Comparison of ENCODE assay signal across 9 cellular contexts in the genomic region with DNA sequence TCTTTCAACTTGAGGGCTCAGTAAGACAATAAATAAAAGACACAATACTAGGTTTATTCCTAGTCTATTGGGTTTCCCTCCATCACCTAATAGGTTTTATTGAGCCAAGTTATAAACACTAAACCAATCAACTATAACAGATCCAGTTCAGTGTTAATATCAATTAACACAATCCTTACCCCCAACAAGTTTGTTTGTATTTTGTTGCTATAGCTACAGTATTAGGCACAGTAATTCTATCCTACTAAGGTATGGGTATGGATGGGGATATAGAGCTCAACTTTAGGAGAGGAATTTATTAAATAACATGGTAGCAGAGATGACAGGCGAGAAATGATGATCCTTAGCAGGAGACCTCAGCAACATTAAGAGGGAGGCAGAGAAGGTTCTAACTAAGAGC. TPM values are rescaled to one million over a fixed set of nuclear protein-coding genes. Genes with fewer than 3 reads are reported as not detected.
DNase-seq lines count a peak whose midpoint lies in the region; ATAC-seq and TF ChIP-seq lines count a peak whose summit lies in the region.
"Had no signal": no experiment of that assay in that cellular context is flagged by ENCODE, and none has a peak within 500 bp of the region (broad histone marks: within the 10 kb centered on the region; RNA-seq: fewer than 3 reads in every experiment).

No MANE protein-coding gene starts in this region.

- peak overlapping the region; percentile 49 to 75 (median 63) for H3K4me3 Mint-ChIP-seq in CD8-positive, alpha-beta memory T cell
- H3K4me3 Mint-ChIP-seq in brain: peak overlapping the region in 4 of 5 experiments; percentile 2 to 55 (median 19)
- peak overlapping the region; percentile 18 for H3K4me3 Mint-ChIP-seq in natural killer cell treated with Interleukin-12 subunit alpha and Interleukin-12 subunit beta and Interleukin-15 and Interleukin-18, amount 100 ng/mL, for 72 hours

- POLR2A ChIA-PET in CD8-positive, alpha-beta memory T cell (lab: Charles Lee): no interaction called here

- H3K27me3 ChIP-seq in CD8-positive, alpha-beta memory T cell (ENCODE audit: insufficient read depth, low read length, poor library complexity, severe bottlenecking): no peaks in the 10 kb centered on the region
- H3K27me3 ChIP-seq in HL-60 (ENCODE audit: insufficient read depth, poor library complexity, severe bottlenecking): no peaks in the 10 kb centered on the region
- H3K27me3 ChIP-seq: SJSA1 had no signal

- peaks cover 0 to 45% (median 4%) of the 10 kb centered on the region in 3 donors for H3K36me3 Mint-ChIP-seq in CD8-positive, alpha-beta memory T cell
- peaks cover 54% of the 10 kb centered on the region for H3K36me3 Mint-ChIP-seq in brain
- no peaks in the 10 kb centered on the region for H3K36me3 Mint-ChIP-seq in natural killer cell treated with Interleukin-12 subunit alpha and Interleukin-12 subunit beta and Interleukin-15 and Interleukin-18, amount 100 ng/mL, for 72 hours

- no peaks in the 10 kb centered on the region for H3K27me3 Mint-ChIP-seq in CD8-positive, alpha-beta memory T cell
- peaks cover 4% of the 10 kb centered on the region for H3K27me3 Mint-ChIP-seq in brain
- H3K27me3 Mint-ChIP-seq in natural killer cell treated with Interleukin-12 subunit alpha and Interleukin-12 subunit beta and Interleukin-15 and Interleukin-18, amount 100 ng/mL, for 72 hours: no peaks in the 10 kb centered on the region

- no peak for DNase-seq in CD8-positive, alpha-beta memory T cell
- DNase-seq in HL-60 (ENCODE audit: low read depth in 1 of 2, low spot score in 1 of 2): no peak
- DNase-seq in natural killer cell treated with Interleukin-12 subunit alpha and Interleukin-12 subunit beta and Interleukin-15 and Interleukin-18, amount 100 ng/mL, for 72 hours (ENCODE audit: low spot score): no peak
- no peak for DNase-seq in cerebellar cortex (ENCODE audit: low spot score)
- DNase-seq: activated CD4-positive, CD25-positive, alpha-beta regulatory T cell treated with anti-CD3 and anti-CD28 coated beads, Interleukin-2, amount 50 U/mL, for 72 hours had no signal

- H3K27ac ChIP-seq in CD8-positive, alpha-beta memory T cell (ENCODE audit: low read depth, low read length): no peak overlapping the region
- H3K27ac ChIP-seq in HL-60 (replicated peaks): peak overlapping the region; percentile 26; the same call in 1 of the 2 replicates
- H3K27ac ChIP-seq: SJSA1 had no signal

- H3K9me3 ChIP-seq in CD8-positive, alpha-beta memory T cell (ENCODE audit: low read length): no peaks in the 10 kb centered on the region
- H3K9me3 ChIP-seq: SJSA1 had no signal

- CTCF ChIA-PET in CD8-positive, alpha-beta memory T cell (lab: Charles Lee): interaction anchor here (1.3 kb wide), 1 partner anchor 12 kb away, joined by 3 read pairs; no protein-coding TSS in a partner anchor

- no peaks in the 10 kb centered on the region for H3K9me3 Mint-ChIP-seq in CD8-positive, alpha-beta memory T cell
- H3K9me3 Mint-ChIP-seq in brain: peaks cover 0 to 2% (median 0%) of the 10 kb centered on the region in 5 experiments
- no peaks in the 10 kb centered on the region for H3K9me3 Mint-ChIP-seq in natural killer cell treated with Interleukin-12 subunit alpha and Interleukin-12 subunit beta and Interleukin-15 and Interleukin-18, amount 100 ng/mL, for 72 hours

- peak overlapping the region; percentile 38 for H3K4me3 ChIP-seq in CD8-positive, alpha-beta memory T cell (ENCODE audit: low read length)
- H3K4me3 ChIP-seq in HL-60 (replicated peaks; ENCODE audit: insufficient read depth, low read length): no peak overlapping the region
- H3K4me3 ChIP-seq: SJSA1 had no signal

- H3K27ac Mint-ChIP-seq in CD8-positive, alpha-beta memory T cell: peak overlapping the region; percentile 3 to 91 (median 56)
- H3K27ac Mint-ChIP-seq in brain: peak overlapping the region in 2 of 5 experiments; percentile 10 to 72
- peak overlapping the region; percentile 7 to 17 for H3K27ac Mint-ChIP-seq in natural killer cell treated with Interleukin-12 subunit alpha and Interleukin-12 subunit beta and Interleukin-15 and Interleukin-18, amount 100 ng/mL, for 72 hours

- TF ChIP-seq CTCF in HL-60 (IDR thresholded peaks at IDR 0.05; ENCODE audit: insufficient read depth, low read length): no peak
- TF ChIP-seq CTCF in brain (conservative IDR thresholded peaks at IDR 0.05): no peak

- H3K4me1 ChIP-seq in CD8-positive, alpha-beta memory T cell (ENCODE audit: insufficient read depth, low read length): peaks cover 79% of the 10 kb centered on the region
- H3K4me1 ChIP-seq: SJSA1 had no signal

- peaks cover 79 to 94% (median 93%) of the 10 kb centered on the region in 3 donors for H3K4me1 Mint-ChIP-seq in CD8-positive, alpha-beta memory T cell
- peaks cover 85% of the 10 kb centered on the region for H3K4me1 Mint-ChIP-seq in brain
- H3K4me1 Mint-ChIP-seq in natural killer cell treated with Interleukin-12 subunit alpha and Interleukin-12 subunit beta and Interleukin-15 and Interleukin-18, amount 100 ng/mL, for 72 hours (ENCODE audit: low read depth in 2 of 2): peaks cover 60 to 61% of the 10 kb centered on the region in 2 donors

- no peak for ATAC-seq in natural killer cell treated with Interleukin-12 subunit alpha and Interleukin-12 subunit beta and Interleukin-15 and Interleukin-18, amount 100 ng/mL, for 72 hours
- ATAC-seq in GM19455 (IDR thresholded peaks at IDR 0.05; ENCODE audit: unreplicated experiment): no peak
- no peak for ATAC-seq in GM19328 (IDR thresholded peaks at IDR 0.05; ENCODE audit: unreplicated experiment)

- H3K36me3 ChIP-seq in CD8-positive, alpha-beta memory T cell (ENCODE audit: insufficient read depth, low read length): no peaks in the 10 kb centered on the region

RNA-seq across cellular contexts. Expression of gene PPP4R3A, which starts 13.3 kb away (rescaled TPM):
- total RNA-seq in CD8-positive, alpha-beta memory T cell: 100 to 1,000 TPM; 158 to 159 TPM
- 139 TPM for polyA plus RNA-seq in CD8-positive, alpha-beta memory T cell
- 43.4 TPM for polyA plus RNA-seq in brain (ENCODE audit: insufficient read depth, low read depth, low replicate concordance)
- total RNA-seq in natural killer cell treated with Interleukin-12 subunit alpha and Interleukin-12 subunit beta and Interleukin-15 and Interleukin-18, amount 100 ng/mL, for 72 hours: 100 to 1,000 TPM; 136 to 138 TPM
